ENCODE assay signal across 19 cellular contexts in the genomic region with DNA sequence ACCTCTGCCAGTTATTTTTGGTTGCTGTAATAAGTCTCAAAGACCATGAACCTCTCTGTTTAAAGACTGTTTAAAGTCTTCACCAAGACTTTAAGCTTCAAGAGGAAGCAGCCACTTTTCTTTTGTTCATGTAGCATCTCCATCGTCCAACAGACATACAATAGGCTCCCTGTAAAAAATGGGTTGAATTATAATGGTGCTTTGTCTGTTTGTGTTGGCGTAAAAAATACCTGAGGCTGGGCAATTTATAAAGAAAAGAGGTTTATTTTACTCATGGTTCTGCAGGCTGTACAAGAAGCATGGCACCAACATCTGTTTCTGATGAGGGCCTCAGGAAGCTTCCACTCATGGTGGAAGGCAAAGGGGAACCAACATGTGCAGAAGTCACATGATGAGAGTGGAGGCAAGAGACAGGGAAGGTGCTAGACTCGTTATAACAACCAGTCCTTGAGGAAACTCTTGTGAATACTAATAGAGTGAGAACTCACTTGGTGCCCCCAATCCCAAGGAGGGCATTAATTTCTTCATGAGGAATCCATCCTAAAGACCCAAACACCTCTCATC.
DNase-seq lines count a peak whose midpoint lies in the region; ATAC-seq, FAIRE-seq and TF ChIP-seq lines count a peak whose summit lies in the region.
"Had no signal": no experiment of that assay in that cellular context is flagged by ENCODE, and none has a peak within 500 bp of the region (broad histone marks: within the 10 kb centered on the region; RNA-seq: fewer than 3 reads in every experiment).

No MANE protein-coding gene starts in this region.

- in situ Hi-C loops in IMR-90 (cut with MboI; ENCODE audit: low sequenced_read_pairs), result no loop called here

- intact Hi-C loops in IMR-90 (cut with micrococcal nuclease), result no loop called here
- intact Hi-C loops in head of caudate nucleus (cut with DNase I), result no loop called here

- H3K4me2 ChIP-seq in IMR-90 (ENCODE audit: low read depth, low read length) (no peak overlapping the region), astrocyte (ENCODE audit: low read length) (peak overlapping the region; percentile 29), skeletal muscle satellite cell (ENCODE audit: low read length) (peak overlapping the region; percentile 75)

- no peaks in the 10 kb centered on the region for H3K36me3 ChIP-seq in IMR-90 (ENCODE audit: control insufficient read depth, insufficient read depth, low read length)
- H3K36me3 ChIP-seq in astrocyte (ENCODE audit: insufficient read depth, low read length), result no peaks in the 10 kb centered on the region
- H3K36me3 ChIP-seq in skeletal muscle satellite cell (ENCODE audit: insufficient read depth, low read length), result no peaks in the 10 kb centered on the region

- peak overlapping the region; percentile 69 for H3K4ac ChIP-seq in IMR-90 (ENCODE audit: low read depth, low read length)

- DNase-seq in IMR-90 (no peak), astrocyte (ENCODE audit: low read depth) (no peak), fibroblast of pulmonary artery (ENCODE audit: low read depth) (peak; percentile 17), head of caudate nucleus (no peak), urothelium cell line (ENCODE audit: low spot score) (no peak), progenitor cell of endocrine pancreas (ENCODE audit: low spot score, unreplicated experiment) (no peak)
- DNase-seq: Caco-2; CD4-positive, CD25-positive, alpha-beta regulatory T cell; DMS153; H7; KG1; NCI-H1048; NCI-H146; NCI-H2081 treated with DMSO at 0.1 percent for 48 hours; NCI-H524; SHP77 treated with DMSO at 0.1 percent for 48 hours had no signal

- H3K23ac ChIP-seq in IMR-90 (ENCODE audit: low read depth, low read length), result peak overlapping the region; percentile 7; the same call in 1 of the 2 replicates

- TF ChIP-seq CTCF in IMR-90 (conservative IDR thresholded peaks at IDR 0.05; ENCODE audit: low read depth, low read length) (no peak), astrocyte (IDR thresholded peaks at IDR 0.05; ENCODE audit: insufficient read depth, low read depth, low read length) (no peak), fibroblast of pulmonary artery (IDR thresholded peaks at IDR 0.05; ENCODE audit: low read length, missing control alignments) (no peak), progenitor cell of endocrine pancreas (IDR thresholded peaks at IDR 0.05; ENCODE audit: unreplicated experiment) (no peak)

- H2AFZ ChIP-seq in IMR-90 (replicated peaks; ENCODE audit: low read length, poor library complexity) (no peak overlapping the region), astrocyte (ENCODE audit: low read depth, low read length) (no peak overlapping the region)

- no peak overlapping the region for H3K9ac ChIP-seq in IMR-90 (ENCODE audit: low read depth, low read length)
- H3K9ac ChIP-seq in astrocyte (ENCODE audit: low read length), result peak overlapping the region; percentile 88
- H3K9ac ChIP-seq in skeletal muscle satellite cell (ENCODE audit: low read depth, low read length), result peak overlapping the region; percentile 87

- H2AK9ac ChIP-seq in IMR-90 (replicated peaks; ENCODE audit: low read depth, low read length, poor library complexity), result no peak overlapping the region

- H3K36me3 Mint-ChIP-seq in astrocyte (ENCODE audit: low read depth, unreplicated experiment), result no peaks in the 10 kb centered on the region
- peaks cover 8% of the 10 kb centered on the region for H3K36me3 Mint-ChIP-seq in progenitor cell of endocrine pancreas (ENCODE audit: insufficient read depth)
- H3K36me3 Mint-ChIP-seq: CD4-positive, CD25-positive, alpha-beta regulatory T cell had no signal

- H3K27ac Mint-ChIP-seq in astrocyte (ENCODE audit: unreplicated experiment) (peak overlapping the region; percentile 100), progenitor cell of endocrine pancreas (no peak overlapping the region)
- H3K27ac Mint-ChIP-seq: B cell; CD4-positive, CD25-positive, alpha-beta regulatory T cell had no signal

- ATAC-seq in IMR-90 (ENCODE audit: low read depth) (no peak), HG03175 (IDR thresholded peaks at IDR 0.05; ENCODE audit: unreplicated experiment) (no peak)

- no peak overlapping the region for H3K4me3 Mint-ChIP-seq in astrocyte (ENCODE audit: unreplicated experiment)
- H3K4me3 Mint-ChIP-seq in progenitor cell of endocrine pancreas (ENCODE audit: low read depth), result no peak overlapping the region
- H3K4me3 Mint-ChIP-seq: B cell; CD4-positive, CD25-positive, alpha-beta regulatory T cell had no signal

- POLR2A ChIA-PET in IMR-90 (lab: Charles Lee; ENCODE audit: unreplicated experiment), result no interaction called here

- H2BK15ac ChIP-seq in IMR-90 (ENCODE audit: low read depth, low read length), result peak overlapping the region; percentile 83; the same call in 1 of the 3 replicates

- H3K4me3 ChIP-seq in IMR-90 (ENCODE audit: insufficient read depth, low read depth, low read length) (no peak overlapping the region), astrocyte (ENCODE audit: insufficient read depth, low read depth, low read length) (no peak overlapping the region), fibroblast of pulmonary artery (replicated peaks; ENCODE audit: low read depth, low read length) (no peak overlapping the region), skeletal muscle satellite cell (ENCODE audit: low read length) (peak overlapping the region; percentile 16)

- no peak for TF ChIP-seq POLR2A in IMR-90 (IDR thresholded peaks at IDR 0.05; ENCODE audit: low read depth, low read length)

- H3K9me3 ChIP-seq in IMR-90 (ENCODE audit: control insufficient read depth, insufficient read depth, low read length) (peaks cover 11% of the 10 kb centered on the region; the same call in 1 of the 2 replicates), astrocyte (ENCODE audit: insufficient read depth, low read depth, low read length) (peaks cover 4% of the 10 kb centered on the region), skeletal muscle satellite cell (replicated peaks; ENCODE audit: low read length) (peaks cover 5% of the 10 kb centered on the region)

- H4K91ac ChIP-seq in IMR-90 (ENCODE audit: insufficient read depth, low read depth, low read length), result no peak overlapping the region; the same call in 1 of the 2 replicates

- H3K9me3 Mint-ChIP-seq in astrocyte (ENCODE audit: unreplicated experiment), result peaks cover 7% of the 10 kb centered on the region
- peaks cover 19% of the 10 kb centered on the region for H3K9me3 Mint-ChIP-seq in progenitor cell of endocrine pancreas (ENCODE audit: low read depth)

- H4K8ac ChIP-seq in IMR-90 (ENCODE audit: low read depth in 2 of 2, low read length in 2 of 2), result peak overlapping the region; percentile 37 to 51; a peak in 2 of 4 replicates

- H2BK20ac ChIP-seq in IMR-90 (ENCODE audit: low read depth, low read length), result peak overlapping the region; percentile 77; the same call in 1 of the 2 replicates

- H3K4me1 ChIP-seq in IMR-90 (ENCODE audit: control insufficient read depth, insufficient read depth, low read length), result peaks cover 9% of the 10 kb centered on the region
- peaks cover 27% of the 10 kb centered on the region for H3K4me1 ChIP-seq in astrocyte (ENCODE audit: insufficient read depth, low read length)
- peaks cover 26% of the 10 kb centered on the region for H3K4me1 ChIP-seq in skeletal muscle satellite cell (ENCODE audit: control insufficient read depth, insufficient read depth, low read length)
- H3K4me1 ChIP-seq: Caco-2 had no signal

- H4K20me1 ChIP-seq in IMR-90 (ENCODE audit: insufficient read depth, low read length) (peaks cover 2% of the 10 kb centered on the region; the same call in 1 of the 2 replicates), astrocyte (ENCODE audit: insufficient read depth, low read length) (no peaks in the 10 kb centered on the region)

- H3K9me1 ChIP-seq in IMR-90 (ENCODE audit: insufficient read depth, low read length), result peaks cover 8% of the 10 kb centered on the region

- H2BK5ac ChIP-seq in IMR-90 (ENCODE audit: low read depth, low read length, poor library complexity, severe bottlenecking), result peak overlapping the region; percentile 99

- CTCF ChIA-PET in IMR-90 (lab: Yijun Ruan, JAX), result no interaction called here

- dilution Hi-C loops in IMR-90 (cut with HindIII; ENCODE audit: low sequenced_read_pairs, unreplicated experiment), result no loop called here

- no peak overlapping the region for H3K27ac ChIP-seq in IMR-90 (ENCODE audit: insufficient read depth, low read length)
- peak overlapping the region; percentile 99 for H3K27ac ChIP-seq in astrocyte (ENCODE audit: low read depth, low read length)

- H2BK120ac ChIP-seq in IMR-90 (ENCODE audit: low read depth, low read length), result peak overlapping the region; percentile 83

- H3K27me3 ChIP-seq in IMR-90 (ENCODE audit: control insufficient read depth, insufficient read depth, low read length) (no peaks in the 10 kb centered on the region), astrocyte (ENCODE audit: insufficient read depth, low read length) (no peaks in the 10 kb centered on the region), skeletal muscle satellite cell (ENCODE audit: control insufficient read depth, insufficient read depth, low read length) (no peaks in the 10 kb centered on the region)

- 100% methylated on average over 1 of the region's 3 CpGs; no CpG with 5 or more reads in 1 of the 2 experiments for WGBS in IMR-90 (ENCODE audit: extremely low coverage in 2 of 2, insufficient read length in 1 of 2), 2 experiments

- no peaks in the 10 kb centered on the region for H3K79me1 ChIP-seq in IMR-90 (ENCODE audit: low read depth in 1 of 2, low read length in 2 of 2)

- H3K18ac ChIP-seq in IMR-90 (ENCODE audit: low read depth, low read length), result peak overlapping the region; percentile 66; the same call in 1 of the 2 replicates

- H3K4me1 Mint-ChIP-seq in astrocyte (ENCODE audit: low read depth, unreplicated experiment) (peaks cover 40% of the 10 kb centered on the region), progenitor cell of endocrine pancreas (ENCODE audit: low read depth) (peaks cover 20% of the 10 kb centered on the region)
- H3K4me1 Mint-ChIP-seq: B cell; CD4-positive, CD25-positive, alpha-beta regulatory T cell had no signal

- peak overlapping the region; percentile 69 for H3K14ac ChIP-seq in IMR-90 (replicated peaks; ENCODE audit: low read depth, low read length)

- peak overlapping the region; percentile 0; the same call in 1 of the 2 replicates for H4K5ac ChIP-seq in IMR-90 (ENCODE audit: low read depth, low read length)

- H3K27me3 Mint-ChIP-seq in astrocyte (ENCODE audit: low read depth, unreplicated experiment) (no peaks in the 10 kb centered on the region), progenitor cell of endocrine pancreas (peaks cover 3% of the 10 kb centered on the region)
- H3K27me3 Mint-ChIP-seq: B cell had no signal

- peak overlapping the region; percentile 90 for H2AK5ac ChIP-seq in IMR-90 (ENCODE audit: low read depth, low read length)

- TF ChIP-seq RAD21 in IMR-90 (IDR thresholded peaks at IDR 0.05; ENCODE audit: low read length), result no peak

- no peaks in the 10 kb centered on the region for H3K79me2 ChIP-seq in astrocyte (ENCODE audit: insufficient read depth, low read length)

- H3K56ac ChIP-seq in IMR-90 (ENCODE audit: extremely low read depth, insufficient read depth, low read length), result no peak overlapping the region

- FAIRE-seq in astrocyte (lab: Jason Lieb, UNC) (peak; percentile 49), urothelium cell line (lab: Jason Lieb, UNC) (no peak)

- no TSS peak for BruUV-seq in IMR-90 (replicated peaks; lab: Mats Ljungman, UMichigan)

TF ChIP-seq in IMR-90, 13 proteins besides CTCF, POLR2A, EP300 and RAD21 (continues in another document):
- TF ChIP-seq CHD1 (IDR thresholded peaks at IDR 0.05; ENCODE audit: low read depth, low read length) (no peak), FOS (IDR thresholded peaks at IDR 0.05; ENCODE audit: low read depth, low read length) (no peak)
